In the genomic region with DNA sequence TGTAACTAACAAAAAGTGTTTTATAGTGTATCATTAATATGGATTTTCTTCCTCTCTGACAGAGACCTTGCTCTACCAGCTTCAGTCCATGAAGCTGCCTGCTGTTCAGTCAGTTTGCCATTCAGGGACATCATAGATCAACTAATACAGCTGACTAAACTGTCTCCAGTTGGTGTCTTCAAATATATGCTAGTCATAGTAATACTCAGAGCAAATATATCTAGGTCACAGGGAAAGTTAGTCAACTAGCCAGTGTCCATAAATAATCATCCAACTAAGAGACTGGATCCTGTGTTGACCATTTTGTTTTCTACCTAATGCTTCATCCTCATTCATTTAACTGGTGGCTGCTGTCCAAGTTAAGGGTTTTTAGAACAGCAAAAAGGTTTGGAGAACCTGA, we compare ENCODE assay signal across 9 cellular contexts.
"Had no signal": no experiment of that assay in that cellular context is flagged by ENCODE, and none has a peak within 500 bp of the region (broad histone marks: within the 10 kb centered on the region; RNA-seq: fewer than 3 reads in every experiment).

No MANE protein-coding gene starts in this region.

- H2AFZ ChIP-seq: GM23248 had no signal

- ATAC-seq: GM23338, HCT116 had no signal

- H3K9ac ChIP-seq: GM23248 had no signal

- H3K36me3 ChIP-seq: HAP-1 had no signal

- H3K4me3 ChIP-seq: GM23248, GM23338, HAP-1 had no signal

- H3K27ac ChIP-seq: GM23248 had no signal

- DNase-seq: GM23248, GOT3, H7, H9, HCEC 1CT, HFFc6 had no signal

- H3K4me1 ChIP-seq: HAP-1 had no signal

- H3K4me2 ChIP-seq: GM23338 had no signal
